Comparison of ENCODE assay signal across 11 cellular contexts in genomic region chr2:236166781-236167296, GRCh38. TPM values are rescaled to one million over a fixed set of nuclear protein-coding genes. Genes with fewer than 3 reads are reported as not detected.
DNase-seq lines count a peak whose midpoint lies in the region; ATAC-seq and TF ChIP-seq lines count a peak whose summit lies in the region.
"Had no signal": no experiment of that assay in that cellular context is flagged by ENCODE, and none has a peak within 500 bp of the region (broad histone marks: within the 10 kb centered on the region; RNA-seq: fewer than 3 reads in every experiment).

No MANE protein-coding gene starts in this region.

- H3K27ac ChIP-seq in hepatocyte = no peak overlapping the region
- H3K27ac ChIP-seq in skin epidermis = no peak overlapping the region

- ATAC-seq in activated CD4-positive, alpha-beta T cell treated with anti-CD3 and anti-CD28 coated beads for 36 hours = no peak
- no peak for ATAC-seq in sciatic nerve

- intact Hi-C loops in activated CD4-positive, alpha-beta T cell treated with anti-CD3 and anti-CD28 coated beads for 36 hours (cut with DNase I, micrococcal nuclease) = loop anchor here (1.0 to 10.0 kb wide), 3 partner anchors 11 to 495 kb away; no protein-coding TSS in a partner anchor
- intact Hi-C loops in sciatic nerve (cut with DNase I) (loop anchor here (10.0 kb wide), 1 partner anchor 392 kb away; no protein-coding TSS in a partner anchor), head of caudate nucleus (cut with DNase I) (no loop called here)

- H3K9me2 ChIP-seq in hepatocyte (replicated peaks; ENCODE audit: insufficient read depth) = no peaks in the 10 kb centered on the region

- peaks cover 61% of the 10 kb centered on the region for H3K27me3 Mint-ChIP-seq in activated CD4-positive, alpha-beta T cell treated with anti-CD3 and anti-CD28 coated beads for 36 hours

- no peaks in the 10 kb centered on the region for H3K36me3 Mint-ChIP-seq in activated CD4-positive, alpha-beta T cell treated with anti-CD3 and anti-CD28 coated beads for 36 hours (ENCODE audit: low read depth)
- H3K36me3 Mint-ChIP-seq: CD4-positive, CD25-positive, alpha-beta regulatory T cell had no signal

- H2AFZ ChIP-seq in hepatocyte = peak overlapping the region; percentile 60

- no peaks in the 10 kb centered on the region for H4K20me1 ChIP-seq in hepatocyte (ENCODE audit: insufficient read depth, poor library complexity, severe bottlenecking)

- H3K4me3 ChIP-seq in hepatocyte (no peak overlapping the region), skin epidermis (peak overlapping the region in 5 of 7 experiments; percentile 15 to 33 (median 27))

- no peaks in the 10 kb centered on the region for H3K9me3 Mint-ChIP-seq in activated CD4-positive, alpha-beta T cell treated with anti-CD3 and anti-CD28 coated beads for 36 hours (ENCODE audit: low read depth)

- H3K4me1 Mint-ChIP-seq in activated CD4-positive, alpha-beta T cell treated with anti-CD3 and anti-CD28 coated beads for 36 hours = peaks cover 11% of the 10 kb centered on the region

- 7% methylated on average over 17 of the region's 29 CpGs for WGBS in hepatocyte (ENCODE audit: low lambda C conversion rate, missing lambda C conversion rate)

- in situ Hi-C loops in SK-MEL-5 (cut with HindIII; ENCODE audit: low pct_unique_long_range_greater_than_20kb, low sequenced_read_pairs) = no loop called here

- H3K79me2 ChIP-seq in hepatocyte = no peaks in the 10 kb centered on the region

- POLR2A ChIA-PET in activated CD4-positive, alpha-beta T cell treated with anti-CD3 and anti-CD28 coated beads for 36 hours (lab: Charles Lee) = no interaction called here

- H3K4me3 Mint-ChIP-seq in activated CD4-positive, alpha-beta T cell treated with anti-CD3 and anti-CD28 coated beads for 36 hours = peak overlapping the region; percentile 28

- no peak overlapping the region for H3K27ac Mint-ChIP-seq in activated CD4-positive, alpha-beta T cell treated with anti-CD3 and anti-CD28 coated beads for 36 hours

- no peaks in the 10 kb centered on the region for H3K9me3 ChIP-seq in hepatocyte (ENCODE audit: low read depth)

- H3K4me2 ChIP-seq in hepatocyte = peak overlapping the region; percentile 94

- CTCF ChIA-PET in activated CD4-positive, alpha-beta T cell treated with anti-CD3 and anti-CD28 coated beads for 36 hours (lab: Charles Lee) = interaction anchor here (1.7 kb wide), 1 partner anchor 13 kb away, joined by 6 read pairs; no protein-coding TSS in a partner anchor

- H3K27me3 ChIP-seq in hepatocyte = peaks cover 100% of the 10 kb centered on the region

- DNase-seq in activated CD4-positive, alpha-beta T cell treated with anti-CD3 and anti-CD28 coated beads for 36 hours = no peak
- no peak for DNase-seq in activated CD4-positive, alpha-beta T cell treated with anti-CD3 and anti-CD28 coated beads, Interleukin-2, amount 50 U/mL, for 4 hours
- DNase-seq in SK-MEL-5 (ENCODE audit: low read depth, low spot score) = peak; percentile 2
- no peak for DNase-seq in hepatocyte (ENCODE audit: low spot score)
- DNase-seq in sciatic nerve (ENCODE audit: low spot score) = no peak
- DNase-seq in middle frontal gyrus (ENCODE audit: extremely low spot score, low spot score) = no peak
- no peak for DNase-seq in head of caudate nucleus
- DNase-seq: CD4-positive, CD25-positive, alpha-beta regulatory T cell; cortex of kidney had no signal

- peaks cover 31% of the 10 kb centered on the region for H3K4me1 ChIP-seq in hepatocyte (ENCODE audit: insufficient read depth)

- H3K36me3 ChIP-seq in hepatocyte (replicated peaks; ENCODE audit: insufficient read depth, low read depth) = no peaks in the 10 kb centered on the region

- TF ChIP-seq CTCF in hepatocyte (IDR thresholded peaks at IDR 0.05; ENCODE audit: poor library complexity) = no peak

RNA-seq across cellular contexts. Expression of gene GBX2, which starts 1.3 kb away (rescaled TPM):
- not detected for total RNA-seq in activated CD4-positive, alpha-beta T cell treated with anti-CD3 and anti-CD28 coated beads for 36 hours
- 1.2 TPM in 2 replicates for total RNA-seq in SK-MEL-5 (2014; rRNA removed; shearing (Covaris generic))
- polyA plus RNA-seq in SK-MEL-5 (2015; cell fraction: cytosol; rRNA removed) = 0.33 and 2.4 TPM in 2 replicates
- 1.2 TPM in 1 of 2 replicates, not detected in the other for polyA plus RNA-seq in SK-MEL-5 (2015; cell fraction: nucleus; rRNA removed)
- total RNA-seq in hepatocyte (not detected in 2 replicates), sciatic nerve (not detected)
- polyA plus RNA-seq in hepatocyte = 0.45 TPM in 1 of 2 replicates, not detected in the other
- total RNA-seq: CD4-positive, CD25-positive, alpha-beta regulatory T cell; ureter had no signal
- polyA plus RNA-seq: CD4-positive, CD25-positive, alpha-beta regulatory T cell had no signal
